8 cellular contexts compared by ENCODE assay signal in genomic region chr9:126915846-126916543, GRCh38. TPM values are rescaled to one million over a fixed set of nuclear protein-coding genes. Genes with fewer than 3 reads are reported as not detected.
DNase-seq lines count a peak whose midpoint lies in the region; ATAC-seq and TF ChIP-seq lines count a peak whose summit lies in the region.
"Had no signal": no experiment of that assay in that cellular context is flagged by ENCODE, and none has a peak within 500 bp of the region (broad histone marks: within the 10 kb centered on the region; RNA-seq: fewer than 3 reads in every experiment).

No MANE protein-coding gene starts in this region.

- H3K9ac ChIP-seq in PC-3 (ENCODE audit: low read length) (no peak overlapping the region), rectal smooth muscle tissue (ENCODE audit: low read length) (no peak overlapping the region)

- BruUV-seq in PC-3 (replicated peaks; lab: Mats Ljungman, UMichigan) = TSS peak; percentile 26

- CTCF ChIA-PET in HEK293 (lab: Yijun Ruan, JAX) (interaction anchor here (0.5 to 0.6 kb wide), 2 partner anchors 12 to 32 kb away, joined by 5 to 6 read pairs; no protein-coding TSS in a partner anchor), PC-3 (lab: Charles Lee) (no interaction called here)

- H3K79me2 ChIP-seq in PC-3 (ENCODE audit: low read length) = no peaks in the 10 kb centered on the region

- H2AFZ ChIP-seq in PC-3 (ENCODE audit: low read length) = peak overlapping the region; percentile 67

- H3K27ac ChIP-seq in HEK293 (ENCODE audit: extremely low read depth, low read depth, low read length) (no peak overlapping the region), PC-3 (ENCODE audit: low read length) (no peak overlapping the region), esophagus (ENCODE audit: low read depth in 2 of 2, low read length in 1 of 2) (peak overlapping the region; percentile 75 to 93), rectal smooth muscle tissue (ENCODE audit: low read depth, low read length) (no peak overlapping the region)
- H3K27ac ChIP-seq: HL-60 had no signal

- H4K20me1 ChIP-seq in PC-3 (ENCODE audit: low read length) = no peaks in the 10 kb centered on the region

- no peak for ATAC-seq in PC-3

- H3K27me3 ChIP-seq in PC-3 (ENCODE audit: low read length) = no peaks in the 10 kb centered on the region
- H3K27me3 ChIP-seq in esophagus (ENCODE audit: control insufficient read depth in 1 of 2, insufficient read depth in 2 of 2, low read length in 2 of 2) = no peaks in the 10 kb centered on the region
- H3K27me3 ChIP-seq in rectal smooth muscle tissue (ENCODE audit: control insufficient read depth, insufficient read depth, low read length) = no peaks in the 10 kb centered on the region

- intact Hi-C loops in PC-3 (cut with micrococcal nuclease) = loop anchor here (10.0 kb wide), 1 partner anchor 51 kb away; the partner anchor contains the start of gene ZBTB34

- no peaks in the 10 kb centered on the region for H3K9me3 ChIP-seq in HEK293 (ENCODE audit: control insufficient read depth, insufficient read depth, low read depth, low read length)
- no peaks in the 10 kb centered on the region for H3K9me3 ChIP-seq in PC-3 (ENCODE audit: low read length)
- H3K9me3 ChIP-seq in esophagus (ENCODE audit: control insufficient read depth in 2 of 2, insufficient read depth in 1 of 2, low read depth in 1 of 2, low read length in 1 of 2) = no peaks in the 10 kb centered on the region

- H3K36me3 ChIP-seq in HEK293 (ENCODE audit: control insufficient read depth in 2 of 2, insufficient read depth in 1 of 2, low read length in 2 of 2) (no peaks in the 10 kb centered on the region), PC-3 (ENCODE audit: low read depth, low read length) (no peaks in the 10 kb centered on the region), esophagus (ENCODE audit: control insufficient read depth in 2 of 2, insufficient read depth in 2 of 2, low read length in 1 of 2) (no peaks in the 10 kb centered on the region), rectal smooth muscle tissue (ENCODE audit: control insufficient read depth, insufficient read depth, low read length) (no peaks in the 10 kb centered on the region)

- H3K9me2 ChIP-seq in PC-3 (replicated peaks; ENCODE audit: low read length) = no peaks in the 10 kb centered on the region

- peak overlapping the region; percentile 81 for H3K4me2 ChIP-seq in PC-3 (ENCODE audit: low read length)

- WGBS in esophagus, 2 donors = 60% methylated on average over 15 of the region's 15 CpGs

- H3F3A ChIP-seq in PC-3 (ENCODE audit: low read length, unreplicated experiment) = no peaks in the 10 kb centered on the region

- H3K4me3 ChIP-seq in HEK293 (ENCODE audit: low read depth, low read length) (0 out of 2 replicates have a peak overlapping the region, but pooled peaks have one; percentile 56), PC-3 (ENCODE audit: low read length) (peak overlapping the region; percentile 68), esophagus (ENCODE audit: low read depth in 1 of 2, low read length in 2 of 2) (peak overlapping the region; percentile 51 to 58), rectal smooth muscle tissue (ENCODE audit: low read length) (peak overlapping the region; percentile 66)

- no peak for TF ChIP-seq CTCF in HEK293 (tag by site-specific recombination; IDR thresholded peaks at IDR 0.05)
- TF ChIP-seq CTCF in PC-3 (conservative IDR thresholded peaks at IDR 0.05; ENCODE audit: low read depth, low read length) = no peak

- H3K4me1 ChIP-seq in HEK293 (ENCODE audit: control insufficient read depth, insufficient read depth, low read length) (no peaks in the 10 kb centered on the region; the same call in 1 of the 2 replicates), PC-3 (ENCODE audit: insufficient read depth, low read length) (no peaks in the 10 kb centered on the region), esophagus (ENCODE audit: control insufficient read depth in 2 of 2, insufficient read depth in 2 of 2, low read length in 1 of 2) (peaks cover 0 to 6% of the 10 kb centered on the region in 2 donors), rectal smooth muscle tissue (ENCODE audit: control insufficient read depth, insufficient read depth, low read length) (peaks cover 2% of the 10 kb centered on the region)

- POLR2A ChIA-PET in HEK293 (lab: Yijun Ruan, JAX) (interaction anchor here (1.5 kb wide), 1 partner anchor 22 kb away, joined by 3 read pairs; no protein-coding TSS in a partner anchor), PC-3 (lab: Charles Lee; ENCODE audit: unreplicated experiment) (no interaction called here)

- DNase-seq in PC-3 = no peak
- DNase-seq in GF-D8 (lab: John Stamatoyannopoulos, UW) = no peak
- no peak for DNase-seq in hippocampal formation (lab: John Stamatoyannopoulos, UW)
- no peak for DNase-seq in SKM-1 (lab: John Stamatoyannopoulos, UW; ENCODE audit: unreplicated experiment)

TF ChIP-seq in HEK293, 187 proteins besides CTCF, POLR2A, EP300 and RAD21:
- TF ChIP-seq, protein P1, sequence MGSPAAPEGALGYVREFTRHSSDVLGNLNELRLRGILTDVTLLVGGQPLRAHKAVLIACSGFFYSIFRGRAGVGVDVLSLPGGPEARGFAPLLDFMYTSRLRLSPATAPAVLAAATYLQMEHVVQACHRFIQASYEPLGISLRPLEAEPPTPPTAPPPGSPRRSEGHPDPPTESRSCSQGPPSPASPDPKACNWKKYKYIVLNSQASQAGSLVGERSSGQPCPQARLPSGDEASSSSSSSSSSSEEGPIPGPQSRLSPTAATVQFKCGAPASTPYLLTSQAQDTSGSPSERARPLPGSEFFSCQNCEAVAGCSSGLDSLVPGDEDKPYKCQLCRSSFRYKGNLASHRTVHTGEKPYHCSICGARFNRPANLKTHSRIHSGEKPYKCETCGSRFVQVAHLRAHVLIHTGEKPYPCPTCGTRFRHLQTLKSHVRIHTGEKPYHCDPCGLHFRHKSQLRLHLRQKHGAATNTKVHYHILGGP (tag by site-specific recombination; IDR thresholded peaks at IDR 0.05) = no peak
- peak; percentile 22 for TF ChIP-seq ZNF335 (tag by site-specific recombination; conservative IDR thresholded peaks at IDR 0.05)
- TF ChIP-seq ZNF16 (tag by site-specific recombination; IDR thresholded peaks at IDR 0.05; ENCODE audit: low read depth) = no peak

RNA-seq across cellular contexts. Expression of gene RALGPS1, which starts 1.4 kb away (rescaled TPM):
- 7.9 and 10.2 TPM in 2 replicates for total RNA-seq in PC-3 (2014; rRNA removed)
- polyA plus RNA-seq in esophagus = 1 to 10 TPM; 3.8 to 6.4 TPM

RNA-seq across cellular contexts. Expression of gene ZBTB34, which starts 55.6 kb away (rescaled TPM):
- 1.6 and 1.8 TPM in 2 replicates for total RNA-seq in PC-3 (2014; rRNA removed)
- 1 to 10 TPM; 1.4 to 1.5 TPM for polyA plus RNA-seq in esophagus

Comparison
In these comparisons a context has a peak if more than half of its experiments do, and no peak if none do; other contexts are left out.
1. H3K27ac ChIP-seq: peak in esophagus (2 of 2); none in HEK293 (single experiment), PC-3 (single experiment) and rectal smooth muscle tissue (single experiment).
2. Peak in every context shown above with its lines, with median percentiles within 50 percentile points of each other: H3K4me3 ChIP-seq.